ENCODE assay signal across 30 cellular contexts in the genomic region with DNA sequence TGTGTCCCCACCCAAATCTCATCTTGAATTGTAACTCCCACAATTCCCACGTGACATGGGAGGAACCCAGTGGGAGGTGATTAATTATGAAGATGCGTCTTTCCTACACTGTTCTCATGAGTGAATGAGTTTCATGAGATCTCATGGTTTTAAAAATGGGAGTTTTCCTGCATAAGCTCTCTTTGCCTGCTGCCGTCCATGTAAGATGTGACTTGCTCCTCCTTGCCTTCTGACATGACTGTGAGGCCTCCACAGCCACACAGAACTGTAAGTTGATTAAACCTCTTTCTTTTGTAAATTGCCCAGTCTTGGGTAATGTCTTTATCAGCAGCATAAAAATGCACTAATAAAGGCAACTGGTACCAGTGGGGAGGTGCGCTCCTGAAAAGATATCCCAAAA.
"Had no signal": no experiment of that assay in that cellular context is flagged by ENCODE, and none has a peak within 500 bp of the region (broad histone marks: within the 10 kb centered on the region; RNA-seq: fewer than 3 reads in every experiment).

No MANE protein-coding gene starts in this region.

- DNase-seq: natural killer cell; occipital lobe; ovary; posterior cingulate gyrus; psoas muscle; right cardiac atrium; spleen; stimulated activated CD4-positive, alpha-beta T cell treated with anti-CD3 and anti-CD28 coated beads, Interleukin-12 subunit alpha, Interleukin-12 subunit beta, amount 100 ng/mL, for 4 hours; stimulated activated CD4-positive, alpha-beta T cell treated with anti-CD3 and anti-CD28 coated beads, Interleukin-1b, Interleukin-23, amount 100 ng/mL, for 48 hours; stimulated activated CD4-positive, alpha-beta T cell treated with anti-CD3 and anti-CD28 coated beads, Interleukin-4, amount 100 ng/mL, for 1 hour; stimulated activated CD4-positive, alpha-beta T cell treated with anti-CD3 and anti-CD28 coated beads, Interleukin-4, amount 100 ng/mL, for 4 hours; stimulated activated CD8-positive, alpha-beta memory T cell treated with anti-CD3 and anti-CD28 coated beads, Interleukin-4, amount 100 ng/mL, for 48 hours; stimulated activated naive CD4-positive, alpha-beta T cell; stimulated activated naive CD8-positive, alpha-beta T cell treated with anti-CD3 and anti-CD28 coated beads, Interleukin-15, amount 100 ng/mL, for 72 hours; stimulated activated naive CD8-positive, alpha-beta T cell treated with anti-CD3 and anti-CD28 coated beads, Interleukin-15, Interleukin-2, amounts not matched to agents 100 U/mL and 50 U/mL, for 24 hours; substantia nigra; testis; tibial artery; transverse colon; upper lobe of right lung; uterus had no signal

- H3K9me3 ChIP-seq: psoas muscle, suprapubic skin, testis, tibial artery, transverse colon, upper lobe of right lung, uterus had no signal

- H3K27ac ChIP-seq: neural progenitor cell, ovary, parathyroid adenoma, psoas muscle, skin epidermis, spleen, suprapubic skin, testis, tibial artery, transverse colon, upper lobe of right lung, uterus had no signal

- H3K36me3 ChIP-seq: neural progenitor cell, ovary, uterus had no signal

- H3K4me3 Mint-ChIP-seq: natural killer cell; nephron; neural progenitor cell; stimulated activated memory B cell treated with anti-CD40 and anti-IgM and Interleukin-4, amounts not matched to agents 10 μg/mL and 1 μg/mL and 100 μg/mL, for 72 hours; stimulated activated naive CD8-positive, alpha-beta T cell treated with anti-CD3 and anti-CD28 coated beads, Interleukin-15, amount 100 ng/mL, for 72 hours; type B pancreatic cell had no signal

- H3K27ac Mint-ChIP-seq: nephron; neural progenitor cell; progenitor cell of endocrine pancreas; stimulated activated memory B cell treated with anti-CD40 and anti-IgM and Interleukin-4, amounts not matched to agents 10 μg/mL and 1 μg/mL and 100 μg/mL, for 72 hours; stimulated activated naive CD8-positive, alpha-beta T cell treated with anti-CD3 and anti-CD28 coated beads, Interleukin-15, amount 100 ng/mL, for 72 hours; type B pancreatic cell had no signal

- H3K4me3 ChIP-seq: neural progenitor cell, ovary, psoas muscle, skin epidermis, smooth muscle cell, spleen, suprapubic skin, testis, tibial artery, transverse colon, upper lobe of right lung, uterus had no signal

- H3K27me3 Mint-ChIP-seq: progenitor cell of endocrine pancreas; stimulated activated memory B cell treated with anti-CD40 and anti-IgM and Interleukin-4, amounts not matched to agents 10 μg/mL and 1 μg/mL and 100 μg/mL, for 72 hours; stimulated activated naive CD8-positive, alpha-beta T cell treated with anti-CD3 and anti-CD28 coated beads, Interleukin-15, amount 100 ng/mL, for 72 hours; type B pancreatic cell had no signal

- H3K27me3 ChIP-seq: neural progenitor cell, ovary, spleen, suprapubic skin, testis, tibial artery, transverse colon, upper lobe of right lung, uterus had no signal

- H3K4me1 Mint-ChIP-seq: nephron; neural progenitor cell; stimulated activated naive CD8-positive, alpha-beta T cell treated with anti-CD3 and anti-CD28 coated beads, Interleukin-15, amount 100 ng/mL, for 72 hours had no signal

- H3K4me1 ChIP-seq: neural progenitor cell, parathyroid adenoma, psoas muscle, spleen, suprapubic skin, testis, tibial artery, transverse colon, upper lobe of right lung, uterus had no signal
